ENCODE assay signal across 13 cellular contexts in genomic region chr9:133437753-133438531, GRCh38. TPM values are rescaled to one million over a fixed set of nuclear protein-coding genes. Genes with fewer than 3 reads are reported as not detected.
DNase-seq lines count a peak whose midpoint lies in the region; ATAC-seq, FAIRE-seq and TF ChIP-seq lines count a peak whose summit lies in the region.
"Had no signal": no experiment of that assay in that cellular context is flagged by ENCODE, and none has a peak within 500 bp of the region (broad histone marks: within the 10 kb centered on the region; RNA-seq: fewer than 3 reads in every experiment).

No MANE protein-coding gene starts in this region.

- no peak overlapping the region for H3K4me3 Mint-ChIP-seq in activated naive CD4-positive, alpha-beta T cell treated with anti-CD3 and anti-CD28 coated beads for 36 hours

- no peaks in the 10 kb centered on the region for H3K27me3 Mint-ChIP-seq in activated naive CD4-positive, alpha-beta T cell treated with anti-CD3 and anti-CD28 coated beads for 36 hours (ENCODE audit: low read depth)

- H3K9me3 ChIP-seq in OCI-LY1 (ENCODE audit: low read length): no peaks in the 10 kb centered on the region
- no peaks in the 10 kb centered on the region for H3K9me3 ChIP-seq in keratinocyte (ENCODE audit: control insufficient read depth, low read depth, low read length)
- H3K9me3 ChIP-seq: upper lobe of left lung had no signal

- H3K36me3 Mint-ChIP-seq in activated naive CD4-positive, alpha-beta T cell treated with anti-CD3 and anti-CD28 coated beads for 36 hours (ENCODE audit: low read depth): no peaks in the 10 kb centered on the region

- H3K27ac ChIP-seq in OCI-LY1 (ENCODE audit: low read depth, low read length, poor library complexity, severe bottlenecking) (no peak overlapping the region), keratinocyte (ENCODE audit: control insufficient read depth, insufficient read depth, low read length) (no peak overlapping the region)
- H3K27ac ChIP-seq: RWPE1, upper lobe of left lung had no signal

- TF ChIP-seq CTCF in GM12875 (IDR thresholded peaks at IDR 0.05; ENCODE audit: borderline replicate concordance, insufficient read depth, low read depth, low read length): peak; percentile 73
- TF ChIP-seq CTCF in OCI-LY1 (IDR thresholded peaks at IDR 0.05; ENCODE audit: low read length): peak; percentile 54
- peak; percentile 39 to 67 (median 60) for TF ChIP-seq CTCF in keratinocyte (optimal IDR thresholded peaks at IDR 0.05 in 1 of 3, IDR thresholded peaks at IDR 0.05 in 1 of 3, conservative IDR thresholded peaks at IDR 0.05 in 1 of 3; ENCODE audit: extremely low read depth in 1 of 3, insufficient read depth in 2 of 3, low read length in 3 of 3)

- H3K79me2 ChIP-seq in OCI-LY1 (ENCODE audit: insufficient read depth, low read length): no peaks in the 10 kb centered on the region
- H3K79me2 ChIP-seq in keratinocyte (ENCODE audit: control insufficient read depth, insufficient read depth, low read length): no peaks in the 10 kb centered on the region

- no peak for FAIRE-seq in keratinocyte (lab: Jason Lieb, UNC)

- no peak overlapping the region for H3K4me2 ChIP-seq in OCI-LY1 (ENCODE audit: low read length)
- no peak overlapping the region for H3K4me2 ChIP-seq in keratinocyte (ENCODE audit: control insufficient read depth, extremely low read depth, insufficient read depth, low read depth, low read length)

- no peak overlapping the region for H3K4me3 ChIP-seq in GM12875 (ENCODE audit: low read depth, low read length)
- no peak overlapping the region for H3K4me3 ChIP-seq in OCI-LY1 (ENCODE audit: low read depth, low read length, poor library complexity, severe bottlenecking)
- no peak overlapping the region for H3K4me3 ChIP-seq in keratinocyte (ENCODE audit: control insufficient read depth in 2 of 3, extremely low read depth in 1 of 3, insufficient read depth in 2 of 3, low read depth in 1 of 3, low read length in 3 of 3)
- H3K4me3 ChIP-seq: upper lobe of left lung had no signal

- no peaks in the 10 kb centered on the region for H4K20me1 ChIP-seq in OCI-LY1 (ENCODE audit: insufficient read depth, low read length)
- H4K20me1 ChIP-seq in keratinocyte (ENCODE audit: control insufficient read depth, extremely low read depth, insufficient read depth, low read length): no peaks in the 10 kb centered on the region

- no peak overlapping the region for H3K27ac Mint-ChIP-seq in activated naive CD4-positive, alpha-beta T cell treated with anti-CD3 and anti-CD28 coated beads for 36 hours

- no peaks in the 10 kb centered on the region for H3K4me1 Mint-ChIP-seq in activated naive CD4-positive, alpha-beta T cell treated with anti-CD3 and anti-CD28 coated beads for 36 hours (ENCODE audit: low read depth)

- H3K36me3 ChIP-seq in OCI-LY1 (ENCODE audit: insufficient read depth, low read length) (no peaks in the 10 kb centered on the region), keratinocyte (ENCODE audit: control insufficient read depth in 2 of 2, extremely low read depth in 1 of 2, insufficient read depth in 2 of 2, low read length in 2 of 2) (no peaks in the 10 kb centered on the region)
- H3K36me3 ChIP-seq: upper lobe of left lung had no signal

- H3K27me3 ChIP-seq in OCI-LY1 (ENCODE audit: insufficient read depth, low read length): 0 out of 2 replicates have a peak, but pooled peaks cover under 1% of the 10 kb centered on the region
- no peaks in the 10 kb centered on the region for H3K27me3 ChIP-seq in keratinocyte (ENCODE audit: control insufficient read depth, extremely low read depth, insufficient read depth, low read length)
- H3K27me3 ChIP-seq: upper lobe of left lung had no signal

- H3K9me1 ChIP-seq in keratinocyte (ENCODE audit: control insufficient read depth, extremely low read depth, insufficient read depth, low read length): no peaks in the 10 kb centered on the region

- no peaks in the 10 kb centered on the region for H3K4me1 ChIP-seq in OCI-LY1 (ENCODE audit: insufficient read depth, low read length, severe bottlenecking)
- peaks cover 4% of the 10 kb centered on the region for H3K4me1 ChIP-seq in keratinocyte (ENCODE audit: control insufficient read depth, extremely low read depth, insufficient read depth, low read length)
- H3K4me1 ChIP-seq: upper lobe of left lung had no signal

- intact Hi-C loops in activated naive CD4-positive, alpha-beta T cell treated with anti-CD3 and anti-CD28 coated beads for 36 hours (cut with micrococcal nuclease): no loop called here

- H3K9ac ChIP-seq in OCI-LY1 (ENCODE audit: low read length) (no peak overlapping the region), keratinocyte (ENCODE audit: control insufficient read depth, extremely low read depth, insufficient read depth, low read length) (no peak overlapping the region)

- dilution Hi-C loops in keratinocyte (cut with MboI; ENCODE audit: extremely low pct_ligation_motif_present, low sequenced_read_pairs): no loop called here

- ATAC-seq in HG03175 (IDR thresholded peaks at IDR 0.05; ENCODE audit: unreplicated experiment): no peak

- DNase-seq in keratinocyte (ENCODE audit: low read depth, low spot score): no peak
- DNase-seq in activated naive CD4-positive, alpha-beta T cell treated with anti-CD3 and anti-CD28 coated beads for 36 hours: no peak
- DNase-seq in ureter (ENCODE audit: low spot score): no peak
- DNase-seq: activated CD4-positive, CD25-positive, alpha-beta regulatory T cell; activated effector memory CD4-positive, alpha-beta T cell treated with Interleukin-2 at 50 U/mL for 16 hours; Calu3; mammary epithelial cell; NCI-H2029 treated with DMSO at 0.1 percent for 48 hours; upper lobe of left lung had no signal

- no peaks in the 10 kb centered on the region for H3K9me2 ChIP-seq in OCI-LY1 (ENCODE audit: low read depth, low read length)

- H2AFZ ChIP-seq in OCI-LY1 (ENCODE audit: low read length) (no peak overlapping the region), keratinocyte (ENCODE audit: control insufficient read depth, low read length) (no peak overlapping the region)

- H3K9me3 Mint-ChIP-seq in activated naive CD4-positive, alpha-beta T cell treated with anti-CD3 and anti-CD28 coated beads for 36 hours: no peaks in the 10 kb centered on the region

- CTCF ChIA-PET in activated naive CD4-positive, alpha-beta T cell treated with anti-CD3 and anti-CD28 coated beads for 36 hours (lab: Charles Lee): interaction anchor here (1.0 kb wide), 1 partner anchor 72 kb away, joined by 3 read pairs; no protein-coding TSS in a partner anchor

- H3F3A ChIP-seq in OCI-LY1 (ENCODE audit: insufficient read depth, low read length): no peaks in the 10 kb centered on the region

RNA-seq across cellular contexts. Expression of gene ADAMTS13, which starts 15.8 kb away (rescaled TPM):
- 1.1 to 2.9 TPM (median 1.2 TPM) in 3 replicates for polyA plus RNA-seq in keratinocyte
- polyA plus RNA-seq in keratinocyte (2011; ENCODE audit: low read depth): 0.31 TPM
- 0.49 and 1.5 TPM in 2 replicates for polyA plus RNA-seq in keratinocyte (2011; cell fraction: cytosol; rRNA removed)
- polyA plus RNA-seq in keratinocyte (2011; cell fraction: nucleus; rRNA removed): 7.1 and 9.5 TPM in 2 replicates
- polyA plus RNA-seq in keratinocyte (2012; ENCODE audit: low replicate concordance): 1.2 and 2.0 TPM in 2 replicates
- polyA minus RNA-seq in keratinocyte: 0.66 to 1.8 TPM (median 0.82 TPM) in 3 replicates
- 0.96 TPM for polyA minus RNA-seq in keratinocyte (2011; cell fraction: cytosol; rRNA and poly(A)+ RNA removed)
- 1.8 and 2.7 TPM in 2 replicates for polyA minus RNA-seq in keratinocyte (2011; cell fraction: nucleus; rRNA and poly(A)+ RNA removed)
- total RNA-seq in activated naive CD4-positive, alpha-beta T cell treated with anti-CD3 and anti-CD28 coated beads for 36 hours: 1 to 10 TPM; 3.0 to 3.2 TPM
- 3.5 TPM for total RNA-seq in ureter

RNA-seq across cellular contexts. Expression of gene REXO4, which starts 20.1 kb away (rescaled TPM):
- polyA plus RNA-seq in keratinocyte: 18.8 to 23.9 TPM (median 21.5 TPM) in 3 replicates
- 15.1 TPM for polyA plus RNA-seq in keratinocyte (2011; ENCODE audit: low read depth)
- 15.5 and 26.4 TPM in 2 replicates for polyA plus RNA-seq in keratinocyte (2011; cell fraction: cytosol; rRNA removed)
- 20.1 and 21.4 TPM in 2 replicates for polyA plus RNA-seq in keratinocyte (2011; cell fraction: nucleus; rRNA removed)
- polyA plus RNA-seq in keratinocyte (2012; ENCODE audit: low replicate concordance): 13.4 and 27.1 TPM in 2 replicates
- 13.0 to 13.8 TPM (median 13.4 TPM) in 3 replicates for polyA minus RNA-seq in keratinocyte
- polyA minus RNA-seq in keratinocyte (2011; cell fraction: cytosol; rRNA and poly(A)+ RNA removed): 27.4 TPM
- 8.5 and 9.0 TPM in 2 replicates for polyA minus RNA-seq in keratinocyte (2011; cell fraction: nucleus; rRNA and poly(A)+ RNA removed)
- 10 to 100 TPM; 22.5 to 27.0 TPM for total RNA-seq in activated naive CD4-positive, alpha-beta T cell treated with anti-CD3 and anti-CD28 coated beads for 36 hours
- total RNA-seq in ureter: 19.5 TPM

RNA-seq across cellular contexts. Expression of gene CACFD1, which starts 21.8 kb away (rescaled TPM):
- polyA plus RNA-seq in keratinocyte: 2.5 to 6.0 TPM (median 3.4 TPM) in 3 replicates
- 2.0 TPM for polyA plus RNA-seq in keratinocyte (2011; ENCODE audit: low read depth)
- 2.3 and 3.7 TPM in 2 replicates for polyA plus RNA-seq in keratinocyte (2011; cell fraction: cytosol; rRNA removed)
- polyA plus RNA-seq in keratinocyte (2011; cell fraction: nucleus; rRNA removed): 4.6 and 6.6 TPM in 2 replicates
- 4.5 and 4.8 TPM in 2 replicates for polyA plus RNA-seq in keratinocyte (2012; ENCODE audit: low replicate concordance)
- 3.4 to 13.7 TPM (median 3.4 TPM) in 3 replicates for polyA minus RNA-seq in keratinocyte
- 8.1 TPM for polyA minus RNA-seq in keratinocyte (2011; cell fraction: cytosol; rRNA and poly(A)+ RNA removed)
- 5.1 and 8.1 TPM in 2 replicates for polyA minus RNA-seq in keratinocyte (2011; cell fraction: nucleus; rRNA and poly(A)+ RNA removed)
- total RNA-seq in activated naive CD4-positive, alpha-beta T cell treated with anti-CD3 and anti-CD28 coated beads for 36 hours: under 1 TPM; 0.35 to 0.45 TPM
- total RNA-seq in ureter: 24.9 TPM

RNA-seq across cellular contexts. Expression of gene SLC2A6, which starts 41.0 kb away (rescaled TPM):
- polyA plus RNA-seq in keratinocyte: 15.9 to 30.4 TPM (median 28.3 TPM) in 3 replicates
- 0.37 TPM for polyA plus RNA-seq in keratinocyte (2011; ENCODE audit: low read depth)
- polyA plus RNA-seq in keratinocyte (2011; cell fraction: cytosol; rRNA removed): 8.7 and 18.3 TPM in 2 replicates
- polyA plus RNA-seq in keratinocyte (2011; cell fraction: nucleus; rRNA removed): 38.1 and 56.6 TPM in 2 replicates
- polyA plus RNA-seq in keratinocyte (2012; ENCODE audit: low replicate concordance): 1.7 and 36.9 TPM in 2 replicates
- 20.1 to 34.4 TPM (median 21.4 TPM) in 3 replicates for polyA minus RNA-seq in keratinocyte
- polyA minus RNA-seq in keratinocyte (2011; cell fraction: cytosol; rRNA and poly(A)+ RNA removed): 48.9 TPM
- 57.7 and 76.3 TPM in 2 replicates for polyA minus RNA-seq in keratinocyte (2011; cell fraction: nucleus; rRNA and poly(A)+ RNA removed)
- total RNA-seq in activated naive CD4-positive, alpha-beta T cell treated with anti-CD3 and anti-CD28 coated beads for 36 hours: under 1 TPM; 0.62 to 0.83 TPM
- 19.6 TPM for total RNA-seq in ureter

Comparison
In these comparisons a context has a peak if more than half of its experiments do, and no peak if none do; other contexts are left out.
1. RNA of gene CACFD1, which starts 21.8 kb away (total RNA-seq): 24.9 TPM in ureter (single experiment); 0.35 to 0.45 TPM in activated naive CD4-positive, alpha-beta T cell treated with anti-CD3 and anti-CD28 coated beads for 36 hours; every median in the first group is over 10 times any median in the second.
2. Peak in every context shown above with its lines, with median percentiles within 50 percentile points of each other: CTCF ChIP-seq.